ENCODE assay signal across 9 cellular contexts in the genomic region with DNA sequence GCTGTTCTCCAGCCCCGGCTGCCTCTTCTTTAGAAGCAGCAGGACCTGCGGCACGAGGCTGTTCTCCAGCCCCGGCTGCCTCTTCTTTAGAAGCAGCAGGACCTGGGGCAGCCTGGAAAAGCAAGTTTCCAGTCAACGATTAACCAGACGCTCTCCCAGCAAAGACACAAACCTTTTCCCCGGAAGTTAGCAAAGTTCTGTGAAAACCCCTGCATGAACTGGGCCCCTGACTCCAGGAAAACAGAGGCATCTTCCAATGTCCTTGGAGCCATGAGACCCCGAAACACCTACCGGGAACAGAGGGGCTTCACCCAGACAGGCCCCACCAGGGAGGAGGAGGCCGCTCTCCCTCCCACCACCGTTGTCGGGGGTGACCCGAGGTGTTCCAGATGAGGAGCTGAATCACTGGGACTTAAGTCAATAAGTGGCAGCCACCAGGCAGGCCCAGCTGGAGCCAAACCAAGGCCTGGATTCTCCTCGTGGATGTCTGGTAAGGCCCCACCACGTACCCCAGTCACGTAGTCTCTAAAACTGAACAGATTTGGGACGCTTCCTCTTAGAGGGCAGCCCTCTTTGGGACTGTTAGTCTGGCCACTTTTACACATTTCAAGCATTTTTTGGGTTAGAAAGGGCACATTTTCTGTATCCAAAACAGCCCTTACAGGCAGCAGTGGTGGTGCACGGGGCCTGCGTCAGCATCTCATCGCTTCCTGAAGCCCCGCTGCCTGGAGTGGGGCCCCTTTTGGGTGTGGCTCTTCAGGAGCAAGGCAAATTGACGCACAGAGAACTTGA. TPM values are rescaled to one million over a fixed set of nuclear protein-coding genes. Genes with fewer than 3 reads are reported as not detected.
DNase-seq lines count a peak whose midpoint lies in the region; ATAC-seq and TF ChIP-seq lines count a peak whose summit lies in the region.
"Had no signal": no experiment of that assay in that cellular context is flagged by ENCODE, and none has a peak within 500 bp of the region (broad histone marks: within the 10 kb centered on the region; RNA-seq: fewer than 3 reads in every experiment).

A gene with protein sequence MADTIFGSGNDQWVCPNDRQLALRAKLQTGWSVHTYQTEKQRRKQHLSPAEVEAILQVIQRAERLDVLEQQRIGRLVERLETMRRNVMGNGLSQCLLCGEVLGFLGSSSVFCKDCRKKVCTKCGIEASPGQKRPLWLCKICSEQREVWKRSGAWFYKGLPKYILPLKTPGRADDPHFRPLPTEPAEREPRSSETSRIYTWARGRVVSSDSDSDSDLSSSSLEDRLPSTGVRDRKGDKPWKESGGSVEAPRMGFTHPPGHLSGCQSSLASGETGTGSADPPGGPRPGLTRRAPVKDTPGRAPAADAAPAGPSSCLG (minus strand): TSS at position 387 of the 792 bp plus-strand sequence. CDS start 25,264 bp downstream, outside the sequence.

- DNase-seq in LNCaP clone FGC (ENCODE audit: low read depth), result no peak
- DNase-seq in islet precursor cell, result peak; percentile 82
- no peak for DNase-seq in aorta
- DNase-seq: activated naive CD8-positive, alpha-beta T cell treated with anti-CD3 and anti-CD28 coated beads, Interleukin-2, amount 10 ng/mL, durations not matched to agents 7 days and 5 days had no signal

- peak within 1 kb of the TSS; percentile 32 for H3K4me3 ChIP-seq in LNCaP clone FGC (ENCODE audit: low read depth, low read length)
- H3K4me3 ChIP-seq in stomach smooth muscle (ENCODE audit: low read length in 2 of 2), result no peak within 1 kb of the TSS
- H3K4me3 ChIP-seq in aorta (ENCODE audit: low read length in 2 of 2), result no peak within 1 kb of the TSS

- H3K9me3 ChIP-seq in stomach smooth muscle (ENCODE audit: control insufficient read depth in 2 of 2, low read length in 2 of 2), result no peaks in the 10 kb centered on the region
- H3K9me3 ChIP-seq in aorta (ENCODE audit: control insufficient read depth, low read length), result no peaks in the 10 kb centered on the region

- WGBS in adipose tissue, 3 donors, result 12 to 35% (median 30%) methylated on average over 21 to 22 of the region's 22 CpGs
- 63 to 67% methylated on average over 22 of the region's 22 CpGs for WGBS in aorta, 2 donors

- H3K27ac ChIP-seq in adipose tissue (ENCODE audit: low read depth, low read length) (peak within 1 kb of the TSS; percentile 68), stomach smooth muscle (ENCODE audit: low read length) (peak within 1 kb of the TSS; percentile 60), aorta (ENCODE audit: low read depth in 1 of 2, low read length in 2 of 2) (no peak within 1 kb of the TSS)

- H3K9ac ChIP-seq in stomach smooth muscle (ENCODE audit: low read length in 2 of 2), result peak within 1 kb of the TSS in 1 of 2 donors; percentile 20

- H3K4me1 ChIP-seq in stomach smooth muscle (ENCODE audit: control insufficient read depth, insufficient read depth, low read length) (peaks cover 13% of the 10 kb centered on the region), aorta (ENCODE audit: control insufficient read depth in 1 of 2, insufficient read depth in 2 of 2, low read length in 2 of 2) (no peaks in the 10 kb centered on the region)

- intact Hi-C loops in aorta (cut with DNase I), result no loop called here

- H3K27me3 ChIP-seq in stomach smooth muscle (ENCODE audit: control insufficient read depth in 1 of 2, insufficient read depth in 2 of 2, low read length in 2 of 2) (no peaks in the 10 kb centered on the region), aorta (ENCODE audit: control insufficient read depth in 1 of 2, insufficient read depth in 2 of 2, low read length in 1 of 2) (no peaks in the 10 kb centered on the region)

- no peak for TF ChIP-seq CTCF in LNCaP clone FGC (IDR thresholded peaks at IDR 0.05; ENCODE audit: control insufficient read depth, extremely low read depth, insufficient read depth)

- no peak for ATAC-seq in GM19023 (IDR thresholded peaks at IDR 0.05; ENCODE audit: unreplicated experiment)
- no peak for ATAC-seq in GM19324 (IDR thresholded peaks at IDR 0.05; ENCODE audit: low FRiP score, unreplicated experiment)
- ATAC-seq in aorta (ENCODE audit: low FRiP score), result no peak
- no peak for ATAC-seq in HG02642 (IDR thresholded peaks at IDR 0.05; ENCODE audit: poor library complexity, unreplicated experiment)

- H3K36me3 ChIP-seq in stomach smooth muscle (ENCODE audit: control insufficient read depth in 2 of 2, insufficient read depth in 2 of 2, low read length in 2 of 2) (no peaks in the 10 kb centered on the region), aorta (ENCODE audit: control insufficient read depth in 1 of 2, insufficient read depth in 2 of 2, low read length in 1 of 2) (no peaks in the 10 kb centered on the region)

RNA-seq across cellular contexts. Expression of the gene that starts here (rescaled TPM):
- 10 to 100 TPM; 19.7 to 30.1 (median 25.5) TPM for polyA plus RNA-seq in adipose tissue
- 10 to 100 TPM; 12.5 to 18.1 TPM for total RNA-seq in aorta
- polyA plus RNA-seq in aorta, result 1 to 10 TPM; 1.6 to 3.5 TPM

Comparison
In these comparisons a context has a peak if more than half of its experiments do, and no peak if none do; other contexts are left out.
1. RNA of the gene that starts here (polyA plus RNA-seq): 19.7 to 30.1 TPM in adipose tissue; 1.6 to 3.5 TPM in aorta; every median in the first group is over 4 times any median in the second.
2. H3K27ac ChIP-seq: peak in adipose tissue (single experiment) and stomach smooth muscle (single experiment); none in aorta (0 of 2).